In the genomic region with DNA sequence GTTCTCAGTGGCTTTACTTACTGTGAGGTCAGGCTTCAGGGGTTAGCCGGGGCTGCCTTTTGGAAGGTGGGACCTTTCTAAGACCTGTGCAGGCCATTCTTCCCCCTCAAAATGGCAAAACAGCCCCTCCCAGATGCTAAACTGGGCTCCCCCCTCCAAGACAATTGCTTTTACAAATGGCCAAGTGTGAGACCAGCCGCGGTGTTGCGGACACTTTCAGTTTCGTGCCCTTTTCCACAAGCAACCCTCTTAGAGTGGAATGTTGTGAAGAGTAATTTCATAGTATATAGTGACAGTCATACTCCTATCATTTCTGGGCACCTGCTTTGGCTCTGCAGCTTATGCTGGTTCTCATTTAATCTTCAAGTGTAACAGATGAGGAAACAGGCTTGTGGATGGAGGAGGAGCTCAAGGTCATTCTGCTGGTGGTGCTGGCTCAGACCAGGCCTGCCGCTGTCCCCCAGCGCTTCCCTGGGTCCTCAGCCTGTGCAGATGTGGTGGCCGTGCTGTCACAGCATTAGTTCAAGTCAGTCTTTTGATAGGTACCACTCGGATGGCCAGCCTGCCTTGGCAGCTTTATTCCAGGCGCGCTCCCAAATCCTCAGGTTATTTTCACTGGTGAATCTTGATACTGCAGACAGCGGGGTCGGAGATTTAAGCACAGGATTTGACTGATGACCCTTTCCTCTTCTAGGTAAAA, we compare ENCODE assay signal across 8 cellular contexts. TPM values are rescaled to one million over a fixed set of nuclear protein-coding genes. Genes with fewer than 3 reads are reported as not detected.
DNase-seq lines count a peak whose midpoint lies in the region; ATAC-seq, FAIRE-seq and TF ChIP-seq lines count a peak whose summit lies in the region.

No MANE protein-coding gene starts in this region.

- peak overlapping the region; percentile 96 for H3K4me3 Mint-ChIP-seq in activated naive CD4-positive, alpha-beta T cell treated with anti-CD3 and anti-CD28 coated beads, Interleukin-2, amount 10 ng/mL, durations not matched to agents 7 days and 5 days
- H3K4me3 Mint-ChIP-seq in type B pancreatic cell, result peak overlapping the region; percentile 97

- peaks cover 42% of the 10 kb centered on the region for H4K20me1 ChIP-seq in HepG2 (ENCODE audit: insufficient read depth, low read length)

- 71% methylated on average over 10 of the region's 13 CpGs for WGBS in HepG2 (ENCODE audit: low lambda C conversion rate)

- no peaks in the 10 kb centered on the region for H3K9me3 ChIP-seq in adipocyte (ENCODE audit: control insufficient read depth, low read length)
- H3K9me3 ChIP-seq in HepG2 (ENCODE audit: low read length), result no peaks in the 10 kb centered on the region

- CTCF ChIA-PET in activated naive CD4-positive, alpha-beta T cell treated with anti-CD3 and anti-CD28 coated beads, Interleukin-2, amount 10 ng/mL, durations not matched to agents 7 days and 5 days (lab: Charles Lee), result interaction anchor here (1.0 to 2.2 kb wide), 5 partner anchors 9 to 81 kb away, joined by 3 to 14 read pairs (median 6); no protein-coding TSS in a partner anchor
- CTCF ChIA-PET in HepG2 (lab: Yijun Ruan, JAX; ENCODE audit: low intra/inter-chr PET ratio, low total read pairs), result no interaction called here

- no peak for TF ChIP-seq EP300 in HepG2 (IDR thresholded peaks at IDR 0.05; ENCODE audit: low read depth in 2 of 2, low read length in 2 of 2)
- TF ChIP-seq EP300 in HepG2 (CRISPR knock-in tag; IDR thresholded peaks at IDR 0.05; ENCODE audit: borderline replicate concordance), result no peak

- in situ Hi-C loops in HepG2 (cut with HindIII; ENCODE audit: extremely low pct_ligation_motif_present, low pct_unique_long_range_greater_than_20kb), result no loop called here

- H3K4me3 ChIP-seq in adipocyte (ENCODE audit: low read length) (peak overlapping the region; percentile 92), HepG2 (replicated peaks in 1 of 3; ENCODE audit: insufficient read depth in 1 of 3, low read depth in 2 of 3, low read length in 3 of 3) (peak overlapping the region; percentile 82 to 92 (median 88))

- intact Hi-C loops in HepG2 (cut with micrococcal nuclease; ENCODE audit: unreplicated experiment), result loop anchor here (5.0 kb wide), 1 partner anchor 79 kb away; a partner anchor contains a TSS

- peak overlapping the region; percentile 91 for H3K27ac Mint-ChIP-seq in activated naive CD4-positive, alpha-beta T cell treated with anti-CD3 and anti-CD28 coated beads, Interleukin-2, amount 10 ng/mL, durations not matched to agents 7 days and 5 days
- peak overlapping the region; percentile 96 for H3K27ac Mint-ChIP-seq in type B pancreatic cell

- no peaks in the 10 kb centered on the region for H3K9me3 Mint-ChIP-seq in activated naive CD4-positive, alpha-beta T cell treated with anti-CD3 and anti-CD28 coated beads, Interleukin-2, amount 10 ng/mL, durations not matched to agents 7 days and 5 days
- no peaks in the 10 kb centered on the region for H3K9me3 Mint-ChIP-seq in type B pancreatic cell

- H3K27me3 ChIP-seq in adipocyte (replicated peaks; ENCODE audit: control insufficient read depth, insufficient read depth, low read length), result no peaks in the 10 kb centered on the region
- H3K27me3 ChIP-seq in HepG2 (ENCODE audit: control insufficient read depth in 1 of 2, insufficient read depth in 2 of 2, low read length in 2 of 2), result no peaks in the 10 kb centered on the region; a peak in 1 of 5 replicates

- DNase-seq in activated naive CD4-positive, alpha-beta T cell treated with anti-CD3 and anti-CD28 coated beads, Interleukin-2, amount 10 ng/mL, durations not matched to agents 7 days and 5 days, result no peak
- no peak for DNase-seq in activated naive CD4-positive, alpha-beta T cell treated with Interleukin-2 at 50 U/mL for 16 hours
- DNase-seq in adipocyte (ENCODE audit: low read depth) (no peak), HepG2 (ENCODE audit: low spot score) (no peak), type B pancreatic cell (ENCODE audit: extremely low spot score, unreplicated experiment) (no peak), NCI-H1105 (lab: John Stamatoyannopoulos, UW) (no peak)

- no peak for TF ChIP-seq RAD21 in HepG2 (CRISPR knock-in tag; IDR thresholded peaks at IDR 0.05)

- H3K4me2 ChIP-seq in HepG2 (ENCODE audit: low read depth, low read length), result peak overlapping the region; percentile 99

- H3K36me3 Mint-ChIP-seq in activated naive CD4-positive, alpha-beta T cell treated with anti-CD3 and anti-CD28 coated beads, Interleukin-2, amount 10 ng/mL, durations not matched to agents 7 days and 5 days, result peaks cover 27% of the 10 kb centered on the region
- peaks cover 2% of the 10 kb centered on the region for H3K36me3 Mint-ChIP-seq in type B pancreatic cell

- TF ChIP-seq POLR2A in HepG2 (IDR thresholded peaks at IDR 0.05; ENCODE audit: insufficient read depth in 1 of 2, low read depth in 2 of 2, low read length in 2 of 2), result no peak

- POLR2A ChIA-PET in HepG2 (lab: Yijun Ruan, JAX), result interaction anchor here (1.2 to 2.6 kb wide), 10 partner anchors 15 to 315 kb away, joined by 3 to 18 read pairs (median 4); a partner anchor contains a TSS

- no peak for FAIRE-seq in HepG2 (lab: Jason Lieb, UNC)

- peaks cover 88% of the 10 kb centered on the region for H3K4me1 Mint-ChIP-seq in activated naive CD4-positive, alpha-beta T cell treated with anti-CD3 and anti-CD28 coated beads, Interleukin-2, amount 10 ng/mL, durations not matched to agents 7 days and 5 days
- peaks cover 56% of the 10 kb centered on the region for H3K4me1 Mint-ChIP-seq in type B pancreatic cell (ENCODE audit: unreplicated experiment)

- H3K4me1 ChIP-seq in adipocyte (ENCODE audit: control insufficient read depth, insufficient read depth, low read length) (peaks cover 41% of the 10 kb centered on the region), HepG2 (ENCODE audit: insufficient read depth, low read length) (peaks cover 53% of the 10 kb centered on the region)

- peaks cover 80% of the 10 kb centered on the region for H3K79me2 ChIP-seq in HepG2 (ENCODE audit: insufficient read depth, low read length)

- no peaks in the 10 kb centered on the region for H3K27me3 Mint-ChIP-seq in activated naive CD4-positive, alpha-beta T cell treated with anti-CD3 and anti-CD28 coated beads, Interleukin-2, amount 10 ng/mL, durations not matched to agents 7 days and 5 days
- H3K27me3 Mint-ChIP-seq in type B pancreatic cell, result no peaks in the 10 kb centered on the region

- ATAC-seq in HepG2 (no peak; the same call in 2 of the 3 replicates), HG03196 (IDR thresholded peaks at IDR 0.05; ENCODE audit: unreplicated experiment) (no peak), HG02642 (IDR thresholded peaks at IDR 0.05; ENCODE audit: poor library complexity, unreplicated experiment) (no peak)

- H3K36me3 ChIP-seq in adipocyte (ENCODE audit: control insufficient read depth, insufficient read depth, low read length, severe bottlenecking), result no peaks in the 10 kb centered on the region
- peaks cover 0 to 25% of the 10 kb centered on the region in 2 experiments; a peak in 3 of 5 replicates for H3K36me3 ChIP-seq in HepG2 (replicated peaks in 1 of 2; ENCODE audit: control insufficient read depth in 1 of 2, insufficient read depth in 2 of 2, low read length in 2 of 2)

- no peak overlapping the region for H2AFZ ChIP-seq in HepG2 (ENCODE audit: low read length)

- H3K9ac ChIP-seq in adipocyte (ENCODE audit: low read length) (peak overlapping the region; percentile 92), HepG2 (ENCODE audit: insufficient read depth, low read depth, low read length) (peak overlapping the region; percentile 84)

- H3K27ac ChIP-seq in HepG2 (ENCODE audit: extremely low read length, insufficient read depth, low read length), result peak overlapping the region; percentile 62

- TF ChIP-seq CTCF in HepG2 (CRISPR knock-in tag; IDR thresholded peaks at IDR 0.05) (no peak), type B pancreatic cell (conservative IDR thresholded peaks at IDR 0.05) (no peak)

- BruUV-seq in HepG2 (replicated peaks; lab: Mats Ljungman, UMichigan), result no TSS peak

TF ChIP-seq in HepG2, 621 proteins besides CTCF, POLR2A, EP300 and RAD21 (continues in another document):
- TF ChIP-seq ZFP36L2 (CRISPR knock-in tag; IDR thresholded peaks at IDR 0.05) (no peak), KAT8 (CRISPR knock-in tag; IDR thresholded peaks at IDR 0.05) (no peak)
- TF ChIP-seq, protein P1, sequence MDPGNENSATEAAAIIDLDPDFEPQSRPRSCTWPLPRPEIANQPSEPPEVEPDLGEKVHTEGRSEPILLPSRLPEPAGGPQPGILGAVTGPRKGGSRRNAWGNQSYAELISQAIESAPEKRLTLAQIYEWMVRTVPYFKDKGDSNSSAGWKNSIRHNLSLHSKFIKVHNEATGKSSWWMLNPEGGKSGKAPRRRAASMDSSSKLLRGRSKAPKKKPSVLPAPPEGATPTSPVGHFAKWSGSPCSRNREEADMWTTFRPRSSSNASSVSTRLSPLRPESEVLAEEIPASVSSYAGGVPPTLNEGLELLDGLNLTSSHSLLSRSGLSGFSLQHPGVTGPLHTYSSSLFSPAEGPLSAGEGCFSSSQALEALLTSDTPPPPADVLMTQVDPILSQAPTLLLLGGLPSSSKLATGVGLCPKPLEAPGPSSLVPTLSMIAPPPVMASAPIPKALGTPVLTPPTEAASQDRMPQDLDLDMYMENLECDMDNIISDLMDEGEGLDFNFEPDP (CRISPR knock-in tag; conservative IDR thresholded peaks at IDR 0.05), result 0 out of 2 replicates have a peak, but pooled peaks have one; percentile 11

RNA-seq across cellular contexts. Expression of a gene that starts 55.0 kb away (rescaled TPM):
- total RNA-seq in HepG2 (2016; rRNA removed; fragmentation: Illumina TruSeq; extraction: Trizol), result 8.6 and 8.9 TPM in 2 replicates
- 2.2 and 3.1 TPM in 2 replicates for total RNA-seq in HepG2 (2016; cell fraction: cytosol; rRNA removed; fragmentation: Illumina TruSeq; extraction: Trizol; ENCODE audit: low read depth)
- total RNA-seq in HepG2 (2016; cell fraction: insoluble cytoplasmic fraction; rRNA removed; fragmentation: Illumina TruSeq; extraction: Trizol), result 7.2 and 8.0 TPM in 2 replicates
- 11.2 and 13.1 TPM in 2 replicates for total RNA-seq in HepG2 (2016; cell fraction: membrane; rRNA removed; fragmentation: Illumina TruSeq; extraction: Trizol)
- 5.6 and 5.9 TPM in 2 replicates for total RNA-seq in HepG2 (2016; cell fraction: nucleus; rRNA removed; fragmentation: Illumina TruSeq; extraction: Trizol)
- 4.6 and 5.1 TPM in 2 replicates for polyA plus RNA-seq in HepG2 (2011; rRNA removed)
- 5.0 and 5.2 TPM in 2 replicates for polyA plus RNA-seq in HepG2 (2011; cell fraction: cytosol; rRNA removed)
- 5.8 and 6.6 TPM in 2 replicates for polyA plus RNA-seq in HepG2 (2011; cell fraction: nucleus; rRNA removed)
- 8.0 and 9.4 TPM in 2 replicates for polyA plus RNA-seq in HepG2 (2012)
- 2.2 and 2.7 TPM in 2 replicates for polyA plus RNA-seq in HepG2 (2016; cell fraction: cytosol; fragmentation: Illumina TruSeq; extraction: Trizol; ENCODE audit: low read depth)
- polyA plus RNA-seq in HepG2 (2016; cell fraction: insoluble cytoplasmic fraction; fragmentation: Illumina TruSeq; extraction: Trizol; ENCODE audit: low read depth), result 10.4 and 13.0 TPM in 2 replicates
- polyA plus RNA-seq in HepG2 (2016; cell fraction: membrane; fragmentation: Illumina TruSeq; extraction: Trizol; ENCODE audit: low read depth), result 8.6 and 9.7 TPM in 2 replicates
- polyA plus RNA-seq in HepG2 (2016; cell fraction: nucleus; fragmentation: Illumina TruSeq; extraction: Trizol; ENCODE audit: insufficient read depth, low read depth), result 10.6 and 12.8 TPM in 2 replicates
- polyA minus RNA-seq in HepG2 (2011; rRNA and poly(A)+ RNA removed; ENCODE audit: low replicate concordance), result 6.9 and 14.2 TPM in 2 replicates
- polyA minus RNA-seq in HepG2 (2011; cell fraction: cytosol; rRNA and poly(A)+ RNA removed), result 3.9 and 5.1 TPM in 2 replicates
- 5.9 and 6.6 TPM in 2 replicates for polyA minus RNA-seq in HepG2 (2011; cell fraction: nucleus; rRNA and poly(A)+ RNA removed)
- 21.7 and 23.1 TPM in 2 replicates for total RNA-seq in type B pancreatic cell (ENCODE audit: low replicate concordance)
